ENCODE assay signal across 15 cellular contexts in genomic region chr12:79983492-79983891, GRCh38. TPM values are rescaled to one million over a fixed set of nuclear protein-coding genes. Genes with fewer than 3 reads are reported as not detected.
A peak's percentile ranks its signal among the peaks of the same experiment; 100 is the strongest.
DNase-seq lines count a peak whose midpoint lies in the region; ATAC-seq, FAIRE-seq and TF ChIP-seq lines count a peak whose summit lies in the region.
"Had no signal": no experiment of that assay in that cellular context is flagged by ENCODE, and none has a peak within 500 bp of the region (broad histone marks: within the 10 kb centered on the region; RNA-seq: fewer than 3 reads in every experiment).

No MANE protein-coding gene starts in this region.

- H3K9me3 ChIP-seq in mammary epithelial cell (replicated peaks; ENCODE audit: insufficient read depth, low read length) (no peaks in the 10 kb centered on the region), mesenchymal stem cell (ENCODE audit: control insufficient read depth, low read length) (no peaks in the 10 kb centered on the region), neural progenitor cell (ENCODE audit: low read depth) (no peaks in the 10 kb centered on the region)
- H3K9me3 ChIP-seq: Caco-2, transverse colon had no signal

- H3K36me3 ChIP-seq in mammary epithelial cell (ENCODE audit: insufficient read depth, low read length) (no peaks in the 10 kb centered on the region), mesenchymal stem cell (ENCODE audit: control insufficient read depth in 1 of 2, insufficient read depth in 2 of 2, low read depth in 1 of 2, low read length in 2 of 2) (no peaks in the 10 kb centered on the region), neural progenitor cell (no peaks in the 10 kb centered on the region)
- H3K36me3 ChIP-seq: transverse colon had no signal

- CTCF ChIA-PET in mammary epithelial cell (lab: Charles Lee; ENCODE audit: low non-redundant PET), result no interaction called here

- H3K4me1 ChIP-seq in mammary epithelial cell (ENCODE audit: insufficient read depth, low read length), result peaks cover 13% of the 10 kb centered on the region
- H3K4me1 ChIP-seq in mesenchymal stem cell (ENCODE audit: control insufficient read depth, insufficient read depth, low read depth, low read length), result no peaks in the 10 kb centered on the region
- H3K4me1 ChIP-seq in neural progenitor cell, result peaks cover 7% of the 10 kb centered on the region
- H3K4me1 ChIP-seq: transverse colon had no signal

- H3F3A ChIP-seq in neural progenitor cell (ENCODE audit: low read depth), result no peaks in the 10 kb centered on the region

- H3K9me3 Mint-ChIP-seq in neural progenitor cell, result no peaks in the 10 kb centered on the region
- H3K9me3 Mint-ChIP-seq: T-helper 1 cell treated with Interleukin-12 subunit alpha and Interleukin-12 subunit beta and Interleukin-4 antibody, amounts not matched to agents 30 μg/mL and 1 μg/mL, for 36 hours had no signal

- H3K23ac ChIP-seq in mesenchymal stem cell (ENCODE audit: low read length in 2 of 2), result no peak overlapping the region

- dilution Hi-C loops in mammary epithelial cell (cut with HindIII; ENCODE audit: low sequenced_read_pairs), result no loop called here

- no peak overlapping the region for H2BK5ac ChIP-seq in mesenchymal stem cell (ENCODE audit: low read depth, low read length, poor library complexity, severe bottlenecking)

- no peaks in the 10 kb centered on the region for H3K36me3 Mint-ChIP-seq in neural progenitor cell

- in situ Hi-C loops in mammary epithelial cell (cut with MboI; ENCODE audit: low sequenced_read_pairs in 2 of 2), result no loop called here

- peak; percentile 97 for DNase-seq in AG10803 (ENCODE audit: low read depth)
- peak; percentile 80 for DNase-seq in HTR-8/SVneo (ENCODE audit: insufficient read length, low spot score)
- DNase-seq in mammary epithelial cell, result peak; percentile 78
- peak; percentile 77 for DNase-seq in mesenchymal stem cell
- no peak for DNase-seq in NCI-H1105 treated with DMSO at 0.1 percent for 48 hours (lab: John Stamatoyannopoulos, UW)
- DNase-seq in neural progenitor cell (ENCODE audit: low spot score), result no peak
- DNase-seq: activated CD4-positive, alpha-beta T cell treated with anti-CD3 and anti-CD28 coated beads, Interleukin-2, amount 50 U/mL, for 4 hours; activated effector memory CD4-positive, alpha-beta T cell treated with anti-CD3 and anti-CD28 coated beads, Interleukin-2, amount 50 U/mL, for 16 hours; Caco-2; NCI-H1048; transverse colon had no signal

- TF ChIP-seq CTCF in AG10803 (conservative IDR thresholded peaks at IDR 0.05; ENCODE audit: low read length) (no peak), mammary epithelial cell (conservative IDR thresholded peaks at IDR 0.05 in 1 of 2, IDR thresholded peaks at IDR 0.05 in 1 of 2; ENCODE audit: extremely low read depth in 1 of 2, insufficient read depth in 1 of 2, low read depth in 1 of 2, low read length in 2 of 2) (no peak), neural progenitor cell (IDR thresholded peaks at IDR 0.05) (no peak)

- H3K27ac Mint-ChIP-seq in neural progenitor cell, result no peak overlapping the region
- H3K27ac Mint-ChIP-seq: T-helper 1 cell treated with Interleukin-12 subunit alpha and Interleukin-12 subunit beta and Interleukin-4 antibody, amounts not matched to agents 30 μg/mL and 1 μg/mL, for 36 hours had no signal

- no peak overlapping the region for H3K4ac ChIP-seq in mesenchymal stem cell (ENCODE audit: low read depth in 1 of 2, low read length in 2 of 2)

- H4K8ac ChIP-seq in mesenchymal stem cell (ENCODE audit: low read length), result no peak overlapping the region

- H3K27me3 ChIP-seq in mammary epithelial cell (ENCODE audit: insufficient read depth, low read length) (no peaks in the 10 kb centered on the region), mesenchymal stem cell (ENCODE audit: control insufficient read depth in 1 of 2, insufficient read depth in 1 of 2, low read length in 2 of 2) (no peaks in the 10 kb centered on the region), neural progenitor cell (no peaks in the 10 kb centered on the region)
- H3K27me3 ChIP-seq: transverse colon had no signal

- H3K4me3 Mint-ChIP-seq in neural progenitor cell, result no peak overlapping the region
- H3K4me3 Mint-ChIP-seq: T-helper 1 cell treated with Interleukin-12 subunit alpha and Interleukin-12 subunit beta and Interleukin-4 antibody, amounts not matched to agents 30 μg/mL and 1 μg/mL, for 36 hours had no signal

- 36% methylated on average over 2 of the region's 2 CpGs for WGBS in mammary epithelial cell (ENCODE audit: low coverage, missing lambda C conversion rate)
- 13% methylated on average over 2 of the region's 2 CpGs for WGBS in mesenchymal stem cell

- H2AK5ac ChIP-seq in mesenchymal stem cell (ENCODE audit: low read length, severe bottlenecking), result no peak overlapping the region

- no peak overlapping the region for H3K9ac ChIP-seq in mammary epithelial cell (ENCODE audit: insufficient read depth, low read length)
- peak overlapping the region; percentile 68 for H3K9ac ChIP-seq in mesenchymal stem cell (ENCODE audit: low read length)
- H3K9ac ChIP-seq in neural progenitor cell, result no peak overlapping the region

- no peaks in the 10 kb centered on the region for H3K79me1 ChIP-seq in mesenchymal stem cell (replicated peaks; ENCODE audit: low read length, poor library complexity, severe bottlenecking)

- no TSS peak for BruUV-seq in mammary epithelial cell (replicated peaks; lab: Mats Ljungman, UMichigan)

- H3K4me1 Mint-ChIP-seq in neural progenitor cell, result peaks cover 4% of the 10 kb centered on the region

- H3K4me3 ChIP-seq in AG10803 (ENCODE audit: low read length) (no peak overlapping the region), mammary epithelial cell (replicated peaks in 1 of 3; ENCODE audit: insufficient read depth in 1 of 3, low read depth in 2 of 3, low read length in 3 of 3) (no peak overlapping the region), mesenchymal stem cell (ENCODE audit: insufficient read depth in 1 of 2, low read depth in 1 of 2, low read length in 2 of 2) (peak overlapping the region in 1 of 2 experiments; percentile 55), neural progenitor cell (no peak overlapping the region)
- H3K4me3 ChIP-seq: transverse colon had no signal

- FAIRE-seq in HTR-8/SVneo (lab: Jason Lieb, UNC), result peak; percentile 69
- FAIRE-seq: GM12892 had no signal

- no peak overlapping the region for H2BK15ac ChIP-seq in mesenchymal stem cell (ENCODE audit: low read depth, poor library complexity, severe bottlenecking)

- H3K79me2 ChIP-seq in mammary epithelial cell (ENCODE audit: insufficient read depth, low read length) (no peaks in the 10 kb centered on the region), neural progenitor cell (ENCODE audit: low read depth) (no peaks in the 10 kb centered on the region)

- no peaks in the 10 kb centered on the region for H4K20me1 ChIP-seq in mammary epithelial cell (ENCODE audit: insufficient read depth, low read length)
- no peaks in the 10 kb centered on the region for H4K20me1 ChIP-seq in neural progenitor cell (ENCODE audit: low read depth)

- peaks cover 4% of the 10 kb centered on the region for H3K27me3 Mint-ChIP-seq in neural progenitor cell (ENCODE audit: insufficient read depth, low read depth)

- H3K4me2 ChIP-seq in mammary epithelial cell (ENCODE audit: insufficient read depth, low read depth, low read length) (peak overlapping the region; percentile 37), mesenchymal stem cell (ENCODE audit: low read length, poor library complexity, severe bottlenecking) (no peak overlapping the region), neural progenitor cell (no peak overlapping the region)

- H4K91ac ChIP-seq in mesenchymal stem cell (ENCODE audit: low read length), result no peak overlapping the region

- intact Hi-C loops in mammary epithelial cell (cut with micrococcal nuclease), result no loop called here

- H3K18ac ChIP-seq in mesenchymal stem cell (ENCODE audit: low read depth in 1 of 2, low read length in 2 of 2), result peak overlapping the region; percentile 9 to 18

- H3K14ac ChIP-seq in mesenchymal stem cell (ENCODE audit: low read length in 2 of 2), result no peak overlapping the region

- no peak overlapping the region for H2BK12ac ChIP-seq in mesenchymal stem cell (ENCODE audit: low read length in 2 of 2)

- H2AFZ ChIP-seq in mammary epithelial cell (ENCODE audit: low read depth, low read length) (no peak overlapping the region), mesenchymal stem cell (ENCODE audit: low read depth, low read length) (no peak overlapping the region), neural progenitor cell (replicated peaks) (no peak overlapping the region)

- no peak overlapping the region for H3K27ac ChIP-seq in mammary epithelial cell (ENCODE audit: insufficient read depth, low read depth, low read length)
- no peak overlapping the region for H3K27ac ChIP-seq in mesenchymal stem cell (ENCODE audit: low read length, poor library complexity, severe bottlenecking)
- H3K27ac ChIP-seq in neural progenitor cell, result no peak overlapping the region
- H3K27ac ChIP-seq: transverse colon had no signal

- no peak for ATAC-seq in HG03025 (IDR thresholded peaks at IDR 0.05; ENCODE audit: low FRiP score, unreplicated experiment)
- no peak for ATAC-seq in GM19467 (IDR thresholded peaks at IDR 0.05; ENCODE audit: unreplicated experiment)

- H2BK120ac ChIP-seq in mesenchymal stem cell (ENCODE audit: low read depth, low read length), result no peak overlapping the region

RNA-seq across cellular contexts. Expression of gene PPP1R12A, which starts 48.6 kb away (rescaled TPM):
- total RNA-seq in mammary epithelial cell (100 to 1,000 TPM in 1 of 2 donors, 10 to 100 TPM in 1; 83.2 to 101 TPM), neural progenitor cell (ENCODE audit: low replicate concordance) (63.2 and 86.7 TPM in 2 replicates)
- polyA plus RNA-seq in mammary epithelial cell, result 29.6 TPM
- polyA minus RNA-seq in mammary epithelial cell, result 52.8 TPM
- 167 TPM for polyA plus RNA-seq in mesenchymal stem cell (2013, experiment 1 of 2)
- 165 TPM for polyA plus RNA-seq in mesenchymal stem cell (2013, experiment 2 of 2)

Comparison
In these comparisons a context has a peak if more than half of its experiments do, and no peak if none do; other contexts are left out.
1. DNase-seq: peak in AG10803 (single experiment), HTR-8/SVneo (single experiment), mammary epithelial cell (single experiment) and mesenchymal stem cell (single experiment); none in NCI-H1105 treated with DMSO at 0.1 percent for 48 hours (single experiment) and neural progenitor cell (single experiment).